ENCODE assay signal across 8 cellular contexts in the genomic region with DNA sequence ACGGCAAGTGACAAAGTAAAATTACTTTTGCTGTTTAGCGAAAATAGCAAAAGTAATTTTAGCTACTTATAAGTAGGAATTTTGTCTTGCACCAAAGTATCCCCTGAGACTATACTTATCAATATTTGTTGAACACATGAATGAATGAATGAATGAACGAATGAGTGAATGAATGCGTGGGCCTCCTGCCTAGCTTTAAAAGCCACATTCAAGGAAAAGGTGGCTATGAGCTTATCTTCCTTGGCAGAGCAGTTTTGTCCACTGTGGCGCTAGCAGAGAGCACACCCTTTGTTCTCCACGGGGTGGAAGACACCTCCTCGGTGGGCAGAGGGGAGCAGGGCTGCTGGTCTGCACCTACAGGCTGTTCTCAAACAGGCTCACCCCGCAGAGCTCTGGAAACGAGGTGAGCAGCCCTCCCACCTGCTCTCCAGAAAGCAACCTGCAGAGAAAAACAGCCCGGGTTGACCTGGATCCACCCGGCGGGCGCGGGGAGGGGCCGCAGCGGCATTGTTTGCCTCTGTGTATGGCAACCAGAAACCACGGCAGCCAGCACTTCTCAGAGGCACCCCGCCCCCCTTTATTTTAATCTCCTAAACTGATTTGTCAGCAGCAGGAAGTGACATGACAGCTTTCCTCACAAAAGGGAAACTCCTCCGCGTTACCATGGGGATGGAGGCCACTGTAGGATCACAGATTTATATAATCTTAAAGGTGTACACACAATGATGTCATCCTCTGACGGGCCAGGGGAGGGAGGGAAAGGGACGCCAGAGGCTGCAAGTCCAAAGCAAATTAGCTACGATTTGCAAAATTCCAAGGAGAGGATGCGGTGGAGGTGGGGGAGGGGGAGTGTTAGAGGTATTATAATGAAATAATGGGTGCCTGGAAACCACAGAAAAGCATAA. TPM values are rescaled to one million over a fixed set of nuclear protein-coding genes. Genes with fewer than 3 reads are reported as not detected.
DNase-seq lines count a peak whose midpoint lies in the region; ATAC-seq and TF ChIP-seq lines count a peak whose summit lies in the region.

No MANE protein-coding gene starts in this region.

- H3K4me1 Mint-ChIP-seq in activated T-cell treated with anti-CD3 and anti-CD28 coated beads, Interleukin-2, amount 50 U/mL, for 72 hours (ENCODE audit: low read depth), result peaks cover 34% of the 10 kb centered on the region

- peak in 3 of 4 donors; percentile 12 to 54 (median 34) for TF ChIP-seq POLR2A in esophagus squamous epithelium (IDR thresholded peaks at IDR 0.05)

- H3K27me3 Mint-ChIP-seq in activated T-cell treated with anti-CD3 and anti-CD28 coated beads, Interleukin-2, amount 50 U/mL, for 72 hours (ENCODE audit: low read depth), result no peaks in the 10 kb centered on the region

- H3K4me3 ChIP-seq in KMS-11 (IDR thresholded peaks at IDR 0.05; ENCODE audit: insufficient read depth, low read depth, low read length), result no peak overlapping the region
- peak overlapping the region; percentile 42 to 78 for H3K4me3 ChIP-seq in Panc1 (ENCODE audit: low read depth in 2 of 2, low read length in 2 of 2)
- peak overlapping the region; percentile 10 to 96 (median 77) for H3K4me3 ChIP-seq in esophagus squamous epithelium

- peak overlapping the region; percentile 82 for H3K9ac ChIP-seq in KMS-11

- CTCF ChIA-PET in Panc1 (lab: Charles Lee), result interaction anchor here (0.6 to 1.2 kb wide), 6 partner anchors 15 to 570 kb away, joined by 3 to 9 read pairs (median 3); no protein-coding TSS in a partner anchor

- peaks cover 49% of the 10 kb centered on the region for H3K4me1 ChIP-seq in KMS-11 (ENCODE audit: low read depth, poor library complexity, severe bottlenecking)
- peaks cover 36% of the 10 kb centered on the region for H3K4me1 ChIP-seq in Panc1 (ENCODE audit: control insufficient read depth, insufficient read depth, low read length)
- H3K4me1 ChIP-seq in esophagus squamous epithelium, result peaks cover 18 to 57% (median 21%) of the 10 kb centered on the region in 3 donors

- ATAC-seq in GM21786 (IDR thresholded peaks at IDR 0.05; ENCODE audit: unreplicated experiment) (peak; percentile 92), Panc1 (peak; percentile 77)
- ATAC-seq in activated T-cell treated with anti-CD3 and anti-CD28 coated beads, Interleukin-2, amount 50 U/mL, for 72 hours (replicated peaks in 1 of 2), result peak; percentile 93 to 94

- H4K20me1 ChIP-seq in KMS-11 (ENCODE audit: insufficient read depth), result 0 out of 2 replicates have a peak, but pooled peaks cover 4% of the 10 kb centered on the region

- DNase-seq in DMS79 treated with DMSO at 0.1 percent for 48 hours (lab: John Stamatoyannopoulos, UW) (peak; percentile 79), Panc1 (ENCODE audit: low read depth, low spot score) (peak; percentile 95), esophagus squamous epithelium (lab: John Stamatoyannopoulos, UW) (peak; percentile 93), myocyte (ENCODE audit: low read depth) (peak; percentile 99)
- DNase-seq in activated T-cell treated with anti-CD3 and anti-CD28 coated beads, Interleukin-2, amount 50 U/mL, for 72 hours, result peak; percentile 94 to 95
- DNase-seq in stimulated activated CD8-positive, alpha-beta memory T cell treated with anti-CD3 and anti-CD28 coated beads, Interleukin-7, amount 100 ng/mL, for 4 hours (ENCODE audit: low read depth in 2 of 2), result peak; percentile 86 to 97

- in situ Hi-C loops in Panc1 (cut with HindIII; ENCODE audit: low pct_unique_long_range_greater_than_20kb, low sequenced_read_pairs), result no loop called here

- H3K79me2 ChIP-seq in KMS-11 (ENCODE audit: insufficient read depth, low read depth), result peaks cover 24% of the 10 kb centered on the region

- intact Hi-C loops in Panc1 (cut with micrococcal nuclease; ENCODE audit: unreplicated experiment), result loop anchor here (5.0 kb wide), 1 partner anchor 33 kb away; no protein-coding TSS in a partner anchor
- intact Hi-C loops in esophagus squamous epithelium (cut with DNase I), result no loop called here

- BruUV-seq in Panc1 (replicated peaks; lab: Mats Ljungman, UMichigan), result no TSS peak

- H3K4me3 Mint-ChIP-seq in activated T-cell treated with anti-CD3 and anti-CD28 coated beads, Interleukin-2, amount 50 U/mL, for 72 hours, result peak overlapping the region; percentile 90 to 92

- H3K27ac ChIP-seq in KMS-11, result peak overlapping the region; percentile 93
- peak overlapping the region; percentile 94 for H3K27ac ChIP-seq in Panc1 (ENCODE audit: low read length)
- H3K27ac ChIP-seq in esophagus squamous epithelium, result peak overlapping the region; percentile 96 to 100 (median 99)

- 10 to 14% methylated on average over 17 to 18 of the region's 24 CpGs for WGBS in esophagus squamous epithelium, 2 donors

- H3K9me3 Mint-ChIP-seq in activated T-cell treated with anti-CD3 and anti-CD28 coated beads, Interleukin-2, amount 50 U/mL, for 72 hours, result peaks cover 0 to under 1% of the 10 kb centered on the region in 2 donors

- TF ChIP-seq CTCF in KMS-11 (conservative IDR thresholded peaks at IDR 0.05; ENCODE audit: low read depth, low read length) (no peak), Panc1 (IDR thresholded peaks at IDR 0.05) (no peak), esophagus squamous epithelium (IDR thresholded peaks at IDR 0.05) (peak in 1 of 6 experiments; percentile 32)

- POLR2A ChIA-PET in Panc1 (lab: Charles Lee), result interaction anchor here (0.6 to 1.5 kb wide), 8 partner anchors 10 to 117 kb away, joined by 3 to 12 read pairs (median 4); no protein-coding TSS in a partner anchor

- H3K36me3 ChIP-seq in KMS-11 (ENCODE audit: insufficient read depth), result no peaks in the 10 kb centered on the region
- H3K36me3 ChIP-seq in Panc1 (ENCODE audit: control insufficient read depth, insufficient read depth, low read length), result peaks cover 14% of the 10 kb centered on the region
- peaks cover 0 to 30% (median 26%) of the 10 kb centered on the region in 3 donors for H3K36me3 ChIP-seq in esophagus squamous epithelium

- peaks cover 6% of the 10 kb centered on the region; the same call in 1 of the 2 replicates for H3K9me3 ChIP-seq in Panc1 (ENCODE audit: control insufficient read depth, insufficient read depth, low read depth, low read length)
- H3K9me3 ChIP-seq in esophagus squamous epithelium, result no peaks in the 10 kb centered on the region

- H3K27me3 ChIP-seq in KMS-11 (ENCODE audit: insufficient read depth, low read depth) (no peaks in the 10 kb centered on the region), Panc1 (ENCODE audit: control insufficient read depth, insufficient read depth, low read length) (no peaks in the 10 kb centered on the region), esophagus squamous epithelium (no peaks in the 10 kb centered on the region)

- H3K4me2 ChIP-seq in KMS-11, result peak overlapping the region; percentile 39

- no peak overlapping the region for H2AFZ ChIP-seq in KMS-11 (ENCODE audit: low read depth)

- H3K36me3 Mint-ChIP-seq in activated T-cell treated with anti-CD3 and anti-CD28 coated beads, Interleukin-2, amount 50 U/mL, for 72 hours (ENCODE audit: insufficient read depth in 2 of 2), result peaks cover 7 to 10% of the 10 kb centered on the region in 2 donors

- peak overlapping the region; percentile 48 for H3K27ac Mint-ChIP-seq in activated T-cell treated with anti-CD3 and anti-CD28 coated beads, Interleukin-2, amount 50 U/mL, for 72 hours

RNA-seq across cellular contexts. Expression of a gene that starts 5.9 kb away (rescaled TPM):
- 79.9 TPM for total RNA-seq in Panc1 (2021; ENCODE audit: unreplicated experiment)
- polyA plus RNA-seq in Panc1 (2012; ENCODE audit: insufficient read length), result 65.0 TPM
- total RNA-seq in activated T-cell treated with anti-CD3 and anti-CD28 coated beads, Interleukin-2, amount 50 U/mL, for 72 hours, result 10 to 100 TPM; 14.5 to 24.5 TPM
- total RNA-seq in esophagus squamous epithelium, result 100 to 1,000 TPM; 222 to 415 (median 252) TPM
- total RNA-seq in myocyte, result 78.1 and 127 TPM in 2 replicates
- 62.7 TPM for polyA plus RNA-seq in myocyte (2012)
